In genomic region chr7:66206116-66206908, GRCh38 we compare ENCODE assay signal across 8 cellular contexts. TPM values are rescaled to one million over a fixed set of nuclear protein-coding genes. Genes with fewer than 3 reads are reported as not detected.
A peak's percentile ranks its signal among the peaks of the same experiment; 100 is the strongest.
DNase-seq lines count a peak whose midpoint lies in the region; ATAC-seq and TF ChIP-seq lines count a peak whose summit lies in the region.

No MANE protein-coding gene starts in this region.

- no peak for ATAC-seq in natural killer cell treated with Interleukin-12 subunit alpha and Interleukin-12 subunit beta and Interleukin-15 and Interleukin-18, amount 100 ng/mL, for 72 hours
- ATAC-seq in HG03439 (IDR thresholded peaks at IDR 0.05; ENCODE audit: unreplicated experiment) = no peak

- peak overlapping the region; percentile 82 for H3K4me3 ChIP-seq in LNCaP clone FGC (ENCODE audit: low read depth, low read length)
- peak overlapping the region; percentile 67 to 76 for H3K4me3 ChIP-seq in duodenal mucosa (ENCODE audit: low read depth in 1 of 2, low read length in 2 of 2)

- H3K27me3 Mint-ChIP-seq in natural killer cell treated with Interleukin-12 subunit alpha and Interleukin-12 subunit beta and Interleukin-15 and Interleukin-18, amount 100 ng/mL, for 72 hours = peaks cover 10 to 24% of the 10 kb centered on the region in 2 donors

- H3K27ac ChIP-seq in duodenal mucosa (ENCODE audit: low read depth, low read length) = no peak overlapping the region

- H3K4me1 ChIP-seq in duodenal mucosa (ENCODE audit: control insufficient read depth in 1 of 2, insufficient read depth in 2 of 2, low read length in 2 of 2) = peaks cover 0 to 22% of the 10 kb centered on the region in 2 donors

- TF ChIP-seq CTCF in LNCaP clone FGC (IDR thresholded peaks at IDR 0.05; ENCODE audit: control insufficient read depth, extremely low read depth, insufficient read depth) = no peak

- H3K9me3 ChIP-seq in duodenal mucosa (ENCODE audit: control insufficient read depth in 1 of 2, low read length in 2 of 2) = no peaks in the 10 kb centered on the region

- H3K9ac ChIP-seq in duodenal mucosa (ENCODE audit: low read depth in 1 of 2, low read length in 2 of 2) = peak overlapping the region; percentile 60 to 67

- no peaks in the 10 kb centered on the region for H3K36me3 Mint-ChIP-seq in natural killer cell treated with Interleukin-12 subunit alpha and Interleukin-12 subunit beta and Interleukin-15 and Interleukin-18, amount 100 ng/mL, for 72 hours

- H3K4me1 Mint-ChIP-seq in natural killer cell treated with Interleukin-12 subunit alpha and Interleukin-12 subunit beta and Interleukin-15 and Interleukin-18, amount 100 ng/mL, for 72 hours (ENCODE audit: low read depth in 2 of 2) = peaks cover 22 to 24% of the 10 kb centered on the region in 2 donors

- H3K4me3 Mint-ChIP-seq in natural killer cell treated with Interleukin-12 subunit alpha and Interleukin-12 subunit beta and Interleukin-15 and Interleukin-18, amount 100 ng/mL, for 72 hours = peak overlapping the region; percentile 95

- no peaks in the 10 kb centered on the region for H3K9me3 Mint-ChIP-seq in natural killer cell treated with Interleukin-12 subunit alpha and Interleukin-12 subunit beta and Interleukin-15 and Interleukin-18, amount 100 ng/mL, for 72 hours

- peak overlapping the region; percentile 61 to 90 for H3K27ac Mint-ChIP-seq in natural killer cell treated with Interleukin-12 subunit alpha and Interleukin-12 subunit beta and Interleukin-15 and Interleukin-18, amount 100 ng/mL, for 72 hours

- peaks cover 22 to 25% of the 10 kb centered on the region in 2 donors for H3K27me3 ChIP-seq in duodenal mucosa (ENCODE audit: control insufficient read depth in 1 of 2, insufficient read depth in 2 of 2, low read length in 2 of 2)

- peak; percentile 18 for DNase-seq in AG20443 (ENCODE audit: low spot score)
- no peak for DNase-seq in LNCaP clone FGC (ENCODE audit: low read depth)
- DNase-seq in natural killer cell treated with Interleukin-12 subunit alpha and Interleukin-12 subunit beta and Interleukin-15 and Interleukin-18, amount 100 ng/mL, for 72 hours (ENCODE audit: low spot score) = no peak
- no peak for DNase-seq in stimulated activated CD4-positive, alpha-beta T cell treated with anti-CD3 and anti-CD28 coated beads, Interleukin-2, amount 100 ng/mL, for 24 hours
- DNase-seq in stimulated activated CD8-positive, alpha-beta memory T cell treated with anti-CD3 and anti-CD28 coated beads, Interleukin-4, amount 100 ng/mL, for 48 hours = no peak
- no peak for DNase-seq in iPS-NIHi7 (ENCODE audit: extremely low spot score)

- no peaks in the 10 kb centered on the region for H3K36me3 ChIP-seq in duodenal mucosa (ENCODE audit: control insufficient read depth in 1 of 2, insufficient read depth in 2 of 2, low read length in 2 of 2)

RNA-seq across cellular contexts. Expression of gene TPST1, which starts 1.2 kb away (rescaled TPM):
- total RNA-seq in natural killer cell treated with Interleukin-12 subunit alpha and Interleukin-12 subunit beta and Interleukin-15 and Interleukin-18, amount 100 ng/mL, for 72 hours = 1 to 10 TPM; 4.2 to 4.6 TPM
